9 cellular contexts compared by ENCODE assay signal in genomic region chr7:31443457-31443856, GRCh38.
DNase-seq lines count a peak whose midpoint lies in the region; ATAC-seq, FAIRE-seq and TF ChIP-seq lines count a peak whose summit lies in the region.
"Had no signal": no experiment of that assay in that cellular context is flagged by ENCODE, and none has a peak within 500 bp of the region (broad histone marks: within the 10 kb centered on the region; RNA-seq: fewer than 3 reads in every experiment).

No MANE protein-coding gene starts in this region.

- no peaks in the 10 kb centered on the region for H3K4me1 ChIP-seq in foreskin keratinocyte

- FAIRE-seq in A204.1 (lab: Jason Lieb, UNC): peak; percentile 80
- FAIRE-seq: endometrium had no signal

- H3K27me3 ChIP-seq in foreskin keratinocyte: no peaks in the 10 kb centered on the region

- DNase-seq in GM13977 (ENCODE audit: low spot score) (peak; percentile 31), NCI-H1417 (lab: John Stamatoyannopoulos, UW) (peak; percentile 64 to 84 (median 73)), foreskin keratinocyte (peak; percentile 24 to 52), putamen (ENCODE audit: low spot score) (peak; percentile 51)
- no peak for DNase-seq in stimulated activated naive CD8-positive, alpha-beta T cell treated with anti-CD3 and anti-CD28 coated beads, Interleukin-15, Interleukin-2, amounts not matched to agents 100 U/mL and 50 U/mL, for 24 hours

- TF ChIP-seq CTCF in GM13977 (IDR thresholded peaks at IDR 0.05; ENCODE audit: extremely low read depth, insufficient read depth, missing control alignments): peak; percentile 77
- peak; percentile 91 for TF ChIP-seq CTCF in foreskin keratinocyte (conservative IDR thresholded peaks at IDR 0.05)

- peak; percentile 73 for ATAC-seq in HG02884 (IDR thresholded peaks at IDR 0.05; ENCODE audit: unreplicated experiment)
- peak; percentile 97 for ATAC-seq in SK-N-SH treated with all-trans-retinoic acid at 6 μM for 48 hours
- peak; percentile 73 for ATAC-seq in foreskin keratinocyte
- no peak for ATAC-seq in stimulated activated naive CD8-positive, alpha-beta T cell treated with anti-CD3 and anti-CD28 coated beads, Interleukin-15, Interleukin-2, amounts not matched to agents 100 U/mL and 50 U/mL, for 24 hours

- in situ Hi-C loops in GM13977 (cut with MboI; ENCODE audit: low pct_unique_long_range_greater_than_20kb, low sequenced_read_pairs, unreplicated experiment): loop anchor here (25.0 kb wide), 1 partner anchor 294 kb away; no protein-coding TSS in a partner anchor

- H3K27ac ChIP-seq in foreskin keratinocyte: no peak overlapping the region

TF ChIP-seq in SK-N-SH treated with all-trans-retinoic acid at 6 μM for 48 hours, 23 proteins besides CTCF, POLR2A, EP300 and RAD21:
- no peak for TF ChIP-seq BACH2 (CRISPR knock-in tag; IDR thresholded peaks at IDR 0.05; ENCODE audit: borderline replicate concordance)
- no peak for TF ChIP-seq OSR1 (CRISPR knock-in tag; IDR thresholded peaks at IDR 0.05)
- TF ChIP-seq PATZ1 (CRISPR knock-in tag; IDR thresholded peaks at IDR 0.05; ENCODE audit: borderline replicate concordance): no peak
- TF ChIP-seq ZNF8 (CRISPR knock-in tag; IDR thresholded peaks at IDR 0.05): no peak
- TF ChIP-seq ZFP3 (CRISPR knock-in tag; IDR thresholded peaks at IDR 0.05): no peak
- no peak for TF ChIP-seq ZNF565 (CRISPR knock-in tag; conservative IDR thresholded peaks at IDR 0.05; ENCODE audit: low read depth)
- TF ChIP-seq PPARA (CRISPR knock-in tag; IDR thresholded peaks at IDR 0.05; ENCODE audit: borderline replicate concordance): no peak
- TF ChIP-seq TCF4 (CRISPR knock-in tag; IDR thresholded peaks at IDR 0.05; ENCODE audit: borderline replicate concordance): no peak
- TF ChIP-seq ESRRG (CRISPR knock-in tag; IDR thresholded peaks at IDR 0.05): no peak
- no peak for TF ChIP-seq ZNF70 (CRISPR knock-in tag; IDR thresholded peaks at IDR 0.05)
- no peak for TF ChIP-seq ARNTL (CRISPR knock-in tag; IDR thresholded peaks at IDR 0.05; ENCODE audit: borderline replicate concordance, low read depth)
- TF ChIP-seq POU6F1 (CRISPR knock-in tag; IDR thresholded peaks at IDR 0.05; ENCODE audit: borderline replicate concordance, low read depth): no peak
TF ChIP-seq in SK-N-SH treated with all-trans-retinoic acid at 6 μM for 48 hours: peak in this region for 0.
